In genomic region chr1:63630666-63631065, GRCh38 we compare ENCODE assay signal across 29 cellular contexts. TPM values are rescaled to one million over a fixed set of nuclear protein-coding genes. Genes with fewer than 3 reads are reported as not detected.
A peak's percentile ranks its signal among the peaks of the same experiment; 100 is the strongest.
DNase-seq lines count a peak whose midpoint lies in the region; ATAC-seq, FAIRE-seq and TF ChIP-seq lines count a peak whose summit lies in the region.
"Had no signal": no experiment of that assay in that cellular context is flagged by ENCODE, and none has a peak within 500 bp of the region (broad histone marks: within the 10 kb centered on the region; RNA-seq: fewer than 3 reads in every experiment).

No MANE protein-coding gene starts in this region.

- TF ChIP-seq POLR2A in breast epithelium (IDR thresholded peaks at IDR 0.05) (no peak), gastroesophageal sphincter (IDR thresholded peaks at IDR 0.05) (no peak)

- peaks cover 23% of the 10 kb centered on the region for H3K79me2 ChIP-seq in mammary epithelial cell (ENCODE audit: insufficient read depth, low read length)
- no peaks in the 10 kb centered on the region for H3K79me2 ChIP-seq in astrocyte (ENCODE audit: insufficient read depth, low read length)
- no peaks in the 10 kb centered on the region for H3K79me2 ChIP-seq in neural progenitor cell (ENCODE audit: low read depth)

- H3K9me3 Mint-ChIP-seq in astrocyte (ENCODE audit: unreplicated experiment), result no peaks in the 10 kb centered on the region
- no peaks in the 10 kb centered on the region for H3K9me3 Mint-ChIP-seq in neural progenitor cell
- H3K9me3 Mint-ChIP-seq: CD4-positive, CD25-positive, alpha-beta regulatory T cell; IgD-negative memory B cell had no signal

- TSS peak; percentile 14 for BruUV-seq in mammary epithelial cell (replicated peaks; lab: Mats Ljungman, UMichigan)

- CTCF ChIA-PET in mammary epithelial cell (lab: Charles Lee; ENCODE audit: low non-redundant PET), result no interaction called here

- peak; percentile 42 for DNase-seq in mammary epithelial cell
- no peak for DNase-seq in breast epithelium (ENCODE audit: low spot score in 2 of 2)
- DNase-seq in astrocyte (ENCODE audit: low read depth), result peak; percentile 49
- peak; percentile 12 for DNase-seq in fibroblast of gingiva (ENCODE audit: low read depth)
- no peak for DNase-seq in T-helper 1 cell
- no peak for DNase-seq in DMS153 treated with DMSO at 0.1 percent for 48 hours (lab: John Stamatoyannopoulos, UW; ENCODE audit: unreplicated experiment)
- DNase-seq in neural progenitor cell (ENCODE audit: low spot score), result no peak
- DNase-seq: BE2C; Caco-2; CD4-positive, CD25-positive, alpha-beta regulatory T cell; DMS153; H7; Karpas-422; NCI-H1436; NCI-H2029 treated with DMSO at 0.1 percent for 48 hours; NCI-H2171; NCI-H446 treated with DMSO at 0.1 percent for 48 hours; NCI-H69; NK-92 treated with Interleukin-12 subunit alpha and Interleukin-12 subunit beta, amount 100 ng/mL, for 24 hours; Peyer's patch; Right ventricle myocardium superior; SW 1271 had no signal

- intact Hi-C loops in mammary epithelial cell (cut with micrococcal nuclease) (loop anchor here (2.0 kb wide), 1 partner anchor 32 kb away; no protein-coding TSS in a partner anchor), breast epithelium (cut with DNase I; ENCODE audit: low total_unique reads) (no loop called here)

- dilution Hi-C loops in mammary epithelial cell (cut with HindIII; ENCODE audit: low sequenced_read_pairs), result no loop called here

- H2AFZ ChIP-seq in mammary epithelial cell (ENCODE audit: low read depth, low read length), result no peak overlapping the region
- no peak overlapping the region for H2AFZ ChIP-seq in astrocyte (ENCODE audit: low read depth, low read length)
- no peak overlapping the region for H2AFZ ChIP-seq in neural progenitor cell (replicated peaks)

- H3K9me3 ChIP-seq in mammary epithelial cell (replicated peaks; ENCODE audit: insufficient read depth, low read length), result no peaks in the 10 kb centered on the region
- no peaks in the 10 kb centered on the region for H3K9me3 ChIP-seq in breast epithelium
- H3K9me3 ChIP-seq in astrocyte (ENCODE audit: insufficient read depth, low read depth, low read length), result no peaks in the 10 kb centered on the region
- no peaks in the 10 kb centered on the region for H3K9me3 ChIP-seq in gastroesophageal sphincter
- no peaks in the 10 kb centered on the region for H3K9me3 ChIP-seq in neural progenitor cell (ENCODE audit: low read depth)
- H3K9me3 ChIP-seq: BE2C, Caco-2, Peyer's patch had no signal

- H3K27me3 Mint-ChIP-seq in astrocyte (ENCODE audit: low read depth, unreplicated experiment) (no peaks in the 10 kb centered on the region), neural progenitor cell (ENCODE audit: insufficient read depth, low read depth) (peaks cover 6% of the 10 kb centered on the region)
- H3K27me3 Mint-ChIP-seq: CD4-positive, CD25-positive, alpha-beta regulatory T cell; IgD-negative memory B cell had no signal

- H3K4me3 Mint-ChIP-seq in astrocyte (ENCODE audit: unreplicated experiment), result no peak overlapping the region
- H3K4me3 Mint-ChIP-seq in neural progenitor cell, result no peak overlapping the region
- H3K4me3 Mint-ChIP-seq: CD4-positive, CD25-positive, alpha-beta regulatory T cell; IgD-negative memory B cell had no signal

- H3K36me3 Mint-ChIP-seq in astrocyte (ENCODE audit: low read depth, unreplicated experiment) (peaks cover 28% of the 10 kb centered on the region), neural progenitor cell (peaks cover 19% of the 10 kb centered on the region)

- H3K27ac Mint-ChIP-seq in astrocyte (ENCODE audit: unreplicated experiment) (no peak overlapping the region), neural progenitor cell (no peak overlapping the region)
- H3K27ac Mint-ChIP-seq: CD4-positive, CD25-positive, alpha-beta regulatory T cell; IgD-negative memory B cell had no signal

- no peaks in the 10 kb centered on the region for H3K27me3 ChIP-seq in mammary epithelial cell (ENCODE audit: insufficient read depth, low read length)
- no peaks in the 10 kb centered on the region for H3K27me3 ChIP-seq in breast epithelium
- no peaks in the 10 kb centered on the region for H3K27me3 ChIP-seq in astrocyte (ENCODE audit: insufficient read depth, low read length)
- no peaks in the 10 kb centered on the region for H3K27me3 ChIP-seq in gastroesophageal sphincter
- H3K27me3 ChIP-seq in neural progenitor cell, result no peaks in the 10 kb centered on the region
- H3K27me3 ChIP-seq: BE2C, Peyer's patch had no signal

- in situ Hi-C loops in mammary epithelial cell (cut with MboI; ENCODE audit: low sequenced_read_pairs in 2 of 2), result no loop called here

- H3K4me1 ChIP-seq in mammary epithelial cell (ENCODE audit: insufficient read depth, low read length) (peaks cover 39% of the 10 kb centered on the region), breast epithelium (no peaks in the 10 kb centered on the region), astrocyte (ENCODE audit: insufficient read depth, low read length) (no peaks in the 10 kb centered on the region), gastroesophageal sphincter (peaks cover 0 to 4% (median 0%) of the 10 kb centered on the region in 3 donors), neural progenitor cell (peaks cover 16% of the 10 kb centered on the region)
- H3K4me1 ChIP-seq: BE2C, Peyer's patch had no signal

- TF ChIP-seq CTCF in mammary epithelial cell (conservative IDR thresholded peaks at IDR 0.05 in 1 of 2, IDR thresholded peaks at IDR 0.05 in 1 of 2; ENCODE audit: extremely low read depth in 1 of 2, insufficient read depth in 1 of 2, low read depth in 1 of 2, low read length in 2 of 2) (no peak), breast epithelium (IDR thresholded peaks at IDR 0.05) (no peak), astrocyte (IDR thresholded peaks at IDR 0.05; ENCODE audit: insufficient read depth, low read depth, low read length) (no peak), gastroesophageal sphincter (IDR thresholded peaks at IDR 0.05) (no peak), neural progenitor cell (IDR thresholded peaks at IDR 0.05) (no peak)

- H4K20me1 ChIP-seq in mammary epithelial cell (ENCODE audit: insufficient read depth, low read length), result no peaks in the 10 kb centered on the region
- H4K20me1 ChIP-seq in astrocyte (ENCODE audit: insufficient read depth, low read length), result no peaks in the 10 kb centered on the region
- no peaks in the 10 kb centered on the region for H4K20me1 ChIP-seq in neural progenitor cell (ENCODE audit: low read depth)

- H3F3A ChIP-seq in neural progenitor cell (ENCODE audit: low read depth), result peaks cover 3% of the 10 kb centered on the region

- peaks cover 16% of the 10 kb centered on the region for H3K36me3 ChIP-seq in mammary epithelial cell (ENCODE audit: insufficient read depth, low read length)
- no peaks in the 10 kb centered on the region for H3K36me3 ChIP-seq in breast epithelium
- no peaks in the 10 kb centered on the region for H3K36me3 ChIP-seq in astrocyte (ENCODE audit: insufficient read depth, low read length)
- H3K36me3 ChIP-seq in gastroesophageal sphincter, result peaks cover 0 to 52% of the 10 kb centered on the region in 2 donors
- no peaks in the 10 kb centered on the region for H3K36me3 ChIP-seq in neural progenitor cell
- H3K36me3 ChIP-seq: BE2C had no signal

- no peak overlapping the region for H3K4me3 ChIP-seq in mammary epithelial cell (replicated peaks in 1 of 3; ENCODE audit: insufficient read depth in 1 of 3, low read depth in 2 of 3, low read length in 3 of 3)
- no peak overlapping the region for H3K4me3 ChIP-seq in breast epithelium
- no peak overlapping the region for H3K4me3 ChIP-seq in astrocyte (ENCODE audit: insufficient read depth, low read depth, low read length)
- H3K4me3 ChIP-seq in gastroesophageal sphincter, result no peak overlapping the region
- H3K4me3 ChIP-seq in neural progenitor cell, result no peak overlapping the region
- H3K4me3 ChIP-seq: Peyer's patch had no signal

- ATAC-seq in gastroesophageal sphincter, result no peak

- peak; percentile 43 for FAIRE-seq in astrocyte (lab: Jason Lieb, UNC)
- FAIRE-seq: GM12892, GM18507, HTR-8/SVneo had no signal

- no peak for TF ChIP-seq EP300 in gastroesophageal sphincter (IDR thresholded peaks at IDR 0.05)

- 0% methylated on average over 1 of the region's 1 CpG for WGBS in mammary epithelial cell (ENCODE audit: low coverage, missing lambda C conversion rate)
- WGBS in gastroesophageal sphincter (ENCODE audit: low coverage in 1 of 2), 2 donors, result 75 to 100% methylated on average over 1 of the region's 1 CpG

- H3K9ac ChIP-seq in mammary epithelial cell (ENCODE audit: insufficient read depth, low read length) (no peak overlapping the region), astrocyte (ENCODE audit: low read length) (no peak overlapping the region), neural progenitor cell (no peak overlapping the region)

- H3K4me1 Mint-ChIP-seq in astrocyte (ENCODE audit: low read depth, unreplicated experiment), result peaks cover 14% of the 10 kb centered on the region
- peaks cover 14% of the 10 kb centered on the region for H3K4me1 Mint-ChIP-seq in neural progenitor cell
- H3K4me1 Mint-ChIP-seq: IgD-negative memory B cell had no signal

- H3K27ac ChIP-seq in mammary epithelial cell (ENCODE audit: insufficient read depth, low read depth, low read length), result peak overlapping the region; percentile 60
- no peak overlapping the region for H3K27ac ChIP-seq in breast epithelium
- no peak overlapping the region for H3K27ac ChIP-seq in astrocyte (ENCODE audit: low read depth, low read length)
- no peak overlapping the region for H3K27ac ChIP-seq in gastroesophageal sphincter
- H3K27ac ChIP-seq in neural progenitor cell, result no peak overlapping the region
- H3K27ac ChIP-seq: 22Rv1, HL-60, Peyer's patch had no signal

- H3K4me2 ChIP-seq in mammary epithelial cell (ENCODE audit: insufficient read depth, low read depth, low read length) (peak overlapping the region; percentile 31), astrocyte (ENCODE audit: low read length) (no peak overlapping the region), neural progenitor cell (no peak overlapping the region)

RNA-seq across cellular contexts. Expression of gene PGM1, which starts 37.5 kb away (rescaled TPM):
- 100 to 1,000 TPM in 1 of 2 donors, 10 to 100 TPM in 1; 93.7 to 177 TPM for total RNA-seq in mammary epithelial cell
- polyA plus RNA-seq in mammary epithelial cell, result 76.6 TPM
- polyA minus RNA-seq in mammary epithelial cell, result 158 TPM
- 100 to 1,000 TPM in 1 of 3 donors, 10 to 100 TPM in 2; 59.0 to 130 (median 80.1) TPM for total RNA-seq in breast epithelium
- 36.9 and 48.7 TPM in 2 replicates for total RNA-seq in astrocyte
- 10 to 100 TPM; 40.0 to 95.6 (median 61.4) TPM for total RNA-seq in gastroesophageal sphincter
- 22.7 and 29.0 TPM in 2 replicates for total RNA-seq in neural progenitor cell (ENCODE audit: low replicate concordance)

Comparison
In these comparisons a context has a peak if more than half of its experiments do, and no peak if none do; other contexts are left out.
1. DNase-seq: peak in mammary epithelial cell (single experiment), astrocyte (single experiment) and fibroblast of gingiva (single experiment); none in breast epithelium (0 of 2), T-helper 1 cell (0 of 5), DMS153 treated with DMSO at 0.1 percent for 48 hours (single experiment) and neural progenitor cell (single experiment).